In genomic region chr11:32761774-32762173, GRCh38 we compare ENCODE assay signal across 6 cellular contexts. TPM values are rescaled to one million over a fixed set of nuclear protein-coding genes. Genes with fewer than 3 reads are reported as not detected.
"Had no signal": no experiment of that assay in that cellular context is flagged by ENCODE, and none has a peak within 500 bp of the region (broad histone marks: within the 10 kb centered on the region; RNA-seq: fewer than 3 reads in every experiment).

No MANE protein-coding gene starts in this region.

RNA-seq across cellular contexts. Expression of gene CCDC73, which starts 32.7 kb away (rescaled TPM):
- total RNA-seq: GM23248, GM23338, H1, H4, H7, HFFc6 had no signal
- polyA plus RNA-seq: GM23248, H1 had no signal
